ENCODE assay signal across 20 cellular contexts in genomic region chr4:54745031-54745770, GRCh38.
"Had no signal": no experiment of that assay in that cellular context is flagged by ENCODE, and none has a peak within 500 bp of the region (broad histone marks: within the 10 kb centered on the region; RNA-seq: fewer than 3 reads in every experiment).

No MANE protein-coding gene starts in this region.

- DNase-seq: activated CD4-positive, alpha-beta T cell treated with anti-CD3 and anti-CD28 coated beads, Interleukin-2, amount 50 U/mL, for 4 hours; activated CD4-positive, CD25-positive, alpha-beta regulatory T cell treated with anti-CD3 and anti-CD28 coated beads, Interleukin-2, amount 50 U/mL, for 72 hours; activated effector memory CD4-positive, alpha-beta T cell treated with anti-CD3 and anti-CD28 coated beads, Interleukin-2, amount 50 U/mL, for 16 hours; activated T-cell treated with anti-CD3 and anti-CD28 coated beads, Interleukin-2, amount 50 U/mL, for 72 hours; effector memory CD8-positive, alpha-beta T cell; heart left ventricle; left lung; stimulated activated CD4-positive, alpha-beta T cell treated with anti-CD3 and anti-CD28 coated beads, Interleukin-12 subunit alpha, Interleukin-12 subunit beta, amount 100 ng/mL, for 4 hours; stimulated activated CD4-positive, alpha-beta T cell treated with anti-CD3 and anti-CD28 coated beads, Interleukin-1b, Interleukin-23, amount 100 ng/mL, for 48 hours; stimulated activated CD8-positive, alpha-beta memory T cell treated with anti-CD3 and anti-CD28 coated beads, Interleukin-4, amount 100 ng/mL, for 48 hours; stimulated activated naive CD4-positive, alpha-beta T cell; substantia nigra; T-helper 2 cell; tibial artery had no signal

- H3K36me3 Mint-ChIP-seq: activated naive CD4-positive, alpha-beta T cell treated with anti-CD3 and anti-CD28 coated beads, Interleukin-2, amount 50 U/mL, for 24 hours had no signal

- H3K4me1 ChIP-seq: ascending aorta, gastroesophageal sphincter, left lung, tibial artery had no signal

- H3K27me3 ChIP-seq: ascending aorta, gastroesophageal sphincter, heart left ventricle, left lung, tibial artery had no signal

- H3K9me3 ChIP-seq: ascending aorta, left lung, tibial artery had no signal

- ATAC-seq: activated T-cell treated with anti-CD3 and anti-CD28 coated beads, Interleukin-2, amount 50 U/mL, for 72 hours; gastroesophageal sphincter; heart left ventricle; left lung had no signal

- H3K27ac ChIP-seq: ascending aorta, gastroesophageal sphincter, heart left ventricle, left lung, tibial artery, VCaP had no signal

- H3K36me3 ChIP-seq: ascending aorta, gastroesophageal sphincter, heart left ventricle, left lung, tibial artery had no signal

- H3K27ac Mint-ChIP-seq: activated naive CD4-positive, alpha-beta T cell treated with anti-CD3 and anti-CD28 coated beads, Interleukin-2, amount 50 U/mL, for 24 hours; activated T-cell treated with anti-CD3 and anti-CD28 coated beads, Interleukin-2, amount 50 U/mL, for 72 hours; effector memory CD8-positive, alpha-beta T cell; progenitor cell of endocrine pancreas had no signal

- H3K9me3 Mint-ChIP-seq: activated naive CD4-positive, alpha-beta T cell treated with anti-CD3 and anti-CD28 coated beads, Interleukin-2, amount 50 U/mL, for 24 hours had no signal

- H3K4me3 ChIP-seq: ascending aorta, gastroesophageal sphincter, heart left ventricle, left lung, tibial artery had no signal

- H3K4me3 Mint-ChIP-seq: activated naive CD4-positive, alpha-beta T cell treated with anti-CD3 and anti-CD28 coated beads, Interleukin-2, amount 50 U/mL, for 24 hours; activated T-cell treated with anti-CD3 and anti-CD28 coated beads, Interleukin-2, amount 50 U/mL, for 72 hours; effector memory CD8-positive, alpha-beta T cell; neural crest cell had no signal

- H3K27me3 Mint-ChIP-seq: activated naive CD4-positive, alpha-beta T cell treated with anti-CD3 and anti-CD28 coated beads, Interleukin-2, amount 50 U/mL, for 24 hours; effector memory CD8-positive, alpha-beta T cell; progenitor cell of endocrine pancreas had no signal
